In genomic region chr10:336247-336646, GRCh38 we compare ENCODE assay signal across 17 cellular contexts.
DNase-seq lines count a peak whose midpoint lies in the region; ATAC-seq and TF ChIP-seq lines count a peak whose summit lies in the region.
"Had no signal": no experiment of that assay in that cellular context is flagged by ENCODE, and none has a peak within 500 bp of the region (broad histone marks: within the 10 kb centered on the region; RNA-seq: fewer than 3 reads in every experiment).

No MANE protein-coding gene starts in this region.

- H3K27ac ChIP-seq in OCI-LY1 (ENCODE audit: low read depth, low read length, poor library complexity, severe bottlenecking), result peak overlapping the region; percentile 99
- H3K27ac ChIP-seq: 22Rv1, Peyer's patch had no signal

- H3K27ac Mint-ChIP-seq in stimulated activated effector memory CD8-positive, alpha-beta T cell treated with anti-CD3 and anti-CD28 coated beads, Interleukin-12 subunit alpha, Interleukin-12 subunit beta, amount 100 ng/mL, for 72 hours, result peak overlapping the region; percentile 81
- H3K27ac Mint-ChIP-seq: CD8-positive, alpha-beta T cell had no signal

- peak; percentile 79 for ATAC-seq in esophagus mucosa
- no peak for ATAC-seq in stimulated activated effector memory CD8-positive, alpha-beta T cell treated with anti-CD3 and anti-CD28 coated beads, Interleukin-12 subunit alpha, Interleukin-12 subunit beta, amount 100 ng/mL, for 72 hours
- ATAC-seq in GM19328 (IDR thresholded peaks at IDR 0.05; ENCODE audit: unreplicated experiment), result no peak
- ATAC-seq: CD8-positive, alpha-beta T cell had no signal

- no peaks in the 10 kb centered on the region for H3K9me3 ChIP-seq in OCI-LY1 (ENCODE audit: low read length)
- H3K9me3 ChIP-seq: Peyer's patch had no signal

- no peaks in the 10 kb centered on the region for H3K79me2 ChIP-seq in OCI-LY1 (ENCODE audit: insufficient read depth, low read length)

- H3K4me2 ChIP-seq in OCI-LY1 (ENCODE audit: low read length), result no peak overlapping the region

- H3F3A ChIP-seq in OCI-LY1 (ENCODE audit: insufficient read depth, low read length), result peaks cover 5% of the 10 kb centered on the region; the same call in 1 of the 2 replicates

- H4K20me1 ChIP-seq in OCI-LY1 (ENCODE audit: insufficient read depth, low read length), result no peaks in the 10 kb centered on the region

- H3K4me3 ChIP-seq in OCI-LY1 (ENCODE audit: low read depth, low read length, poor library complexity, severe bottlenecking), result no peak overlapping the region
- H3K4me3 ChIP-seq: Peyer's patch had no signal

- H3K4me1 Mint-ChIP-seq in stimulated activated effector memory CD8-positive, alpha-beta T cell treated with anti-CD3 and anti-CD28 coated beads, Interleukin-12 subunit alpha, Interleukin-12 subunit beta, amount 100 ng/mL, for 72 hours, result peaks cover 41% of the 10 kb centered on the region

- TF ChIP-seq CTCF in OCI-LY1 (IDR thresholded peaks at IDR 0.05; ENCODE audit: low read length), result no peak

- peaks cover 56% of the 10 kb centered on the region for H3K36me3 ChIP-seq in OCI-LY1 (ENCODE audit: insufficient read depth, low read length)

- H3K4me1 ChIP-seq in OCI-LY1 (ENCODE audit: insufficient read depth, low read length, severe bottlenecking), result peaks cover 74% of the 10 kb centered on the region
- H3K4me1 ChIP-seq: Peyer's patch had no signal

- H3K9ac ChIP-seq in OCI-LY1 (ENCODE audit: low read length), result no peak overlapping the region

- DNase-seq in NCI-H2029 (lab: John Stamatoyannopoulos, UW) (peak; percentile 38), NCI-H2029 treated with DMSO at 0.1 percent for 48 hours (lab: John Stamatoyannopoulos, UW) (no peak), NCI-H1048 (lab: John Stamatoyannopoulos, UW) (no peak), NCI-H524 treated with DMSO at 0.1 percent for 48 hours (lab: John Stamatoyannopoulos, UW) (no peak)
- DNase-seq in stimulated activated effector memory CD8-positive, alpha-beta T cell treated with anti-CD3 and anti-CD28 coated beads, Interleukin-12 subunit alpha, Interleukin-12 subunit beta, amount 100 ng/mL, for 72 hours (ENCODE audit: low spot score in 2 of 2), result no peak
- DNase-seq: GOT3, MV-4-11, NCI-H1436, NCI-H2081 treated with DMSO at 0.1 percent for 48 hours, NCI-H524, Peyer's patch, Right ventricle myocardium superior had no signal

- no peak overlapping the region for H2AFZ ChIP-seq in OCI-LY1 (ENCODE audit: low read length)

- H3K36me3 Mint-ChIP-seq in stimulated activated effector memory CD8-positive, alpha-beta T cell treated with anti-CD3 and anti-CD28 coated beads, Interleukin-12 subunit alpha, Interleukin-12 subunit beta, amount 100 ng/mL, for 72 hours, result peaks cover 5% of the 10 kb centered on the region

- H3K27me3 ChIP-seq in OCI-LY1 (ENCODE audit: insufficient read depth, low read length), result no peaks in the 10 kb centered on the region
- H3K27me3 ChIP-seq: Peyer's patch had no signal

- H3K9me3 Mint-ChIP-seq in stimulated activated effector memory CD8-positive, alpha-beta T cell treated with anti-CD3 and anti-CD28 coated beads, Interleukin-12 subunit alpha, Interleukin-12 subunit beta, amount 100 ng/mL, for 72 hours, result no peaks in the 10 kb centered on the region
- H3K9me3 Mint-ChIP-seq: CD8-positive, alpha-beta T cell had no signal

- no peaks in the 10 kb centered on the region for H3K9me2 ChIP-seq in OCI-LY1 (ENCODE audit: low read depth, low read length)

- no peak overlapping the region for H3K4me3 Mint-ChIP-seq in stimulated activated effector memory CD8-positive, alpha-beta T cell treated with anti-CD3 and anti-CD28 coated beads, Interleukin-12 subunit alpha, Interleukin-12 subunit beta, amount 100 ng/mL, for 72 hours
- H3K4me3 Mint-ChIP-seq: CD8-positive, alpha-beta T cell had no signal
